Comparison of ENCODE assay signal across 16 cellular contexts in the genomic region with DNA sequence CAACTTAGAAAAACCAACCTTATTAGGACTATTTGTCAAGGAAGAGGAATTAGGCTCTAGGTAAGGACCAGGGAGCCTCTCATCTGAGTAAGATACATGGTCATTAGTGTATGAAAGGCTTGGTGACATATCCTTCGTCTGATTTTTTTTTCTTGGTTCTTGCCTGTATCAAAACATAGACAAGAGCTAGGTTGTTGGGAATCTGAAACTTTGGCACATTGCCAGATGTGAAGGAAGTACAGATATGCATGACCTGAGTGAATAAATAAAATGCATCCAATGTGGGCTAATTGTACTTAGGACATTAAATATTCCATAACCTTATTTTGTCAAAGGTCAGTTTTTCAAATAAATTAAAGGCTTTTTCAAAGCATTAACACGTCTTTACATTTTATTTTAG.
"Had no signal": no experiment of that assay in that cellular context is flagged by ENCODE, and none has a peak within 500 bp of the region (broad histone marks: within the 10 kb centered on the region; RNA-seq: fewer than 3 reads in every experiment).

No MANE protein-coding gene starts in this region.

- H3K4me3 ChIP-seq: hepatocyte, left ventricle myocardium inferior, right atrium auricular region, skin epidermis, tibial artery, uterus had no signal

- H3K27ac ChIP-seq: hepatocyte, left ventricle myocardium inferior, right atrium auricular region, skin epidermis, tibial artery, uterus had no signal

- H3K9me3 ChIP-seq: left ventricle myocardium inferior, right atrium auricular region, tibial artery, uterus had no signal

- DNase-seq: activated CD4-positive, alpha-beta T cell treated with anti-CD3 and anti-CD28 coated beads for 4 hours; activated CD8-positive, alpha-beta memory T cell treated with anti-CD3 and anti-CD28 coated beads, Interleukin-2, amount 50 U/mL, for 4 hours; activated CD8-positive, alpha-beta T cell treated with anti-CD3 and anti-CD28 coated beads for 36 hours; activated naive CD4-positive, alpha-beta T cell; activated naive CD8-positive, alpha-beta T cell treated with anti-CD3 and anti-CD28 coated beads, Interleukin-2, amount 10 ng/mL, durations not matched to agents 7 days and 5 days; aorta; erythroblast; left ventricle myocardium inferior; stimulated activated CD4-positive, alpha-beta T cell treated with anti-CD3 and anti-CD28 coated beads, Interleukin-4, amount 100 ng/mL, for 24 hours; stimulated activated naive CD4-positive, alpha-beta T cell; T-helper 2 cell; tibial artery; uterus had no signal

- H3K27me3 ChIP-seq: hepatocyte, right atrium auricular region, tibial artery, uterus had no signal

- H3K4me1 ChIP-seq: left ventricle myocardium inferior, right atrium auricular region, tibial artery, uterus had no signal

- H3K36me3 ChIP-seq: left ventricle myocardium inferior, right atrium auricular region, tibial artery, uterus had no signal
